ENCODE assay signal across 9 cellular contexts in genomic region chr1:11918779-11919519, GRCh38. TPM values are rescaled to one million over a fixed set of nuclear protein-coding genes. Genes with fewer than 3 reads are reported as not detected.
DNase-seq lines count a peak whose midpoint lies in the region; ATAC-seq and TF ChIP-seq lines count a peak whose summit lies in the region.
"Had no signal": no experiment of that assay in that cellular context is flagged by ENCODE, and none has a peak within 500 bp of the region (broad histone marks: within the 10 kb centered on the region; RNA-seq: fewer than 3 reads in every experiment).

No MANE protein-coding gene starts in this region.

- H3K27me3 ChIP-seq in MG63, result no peaks in the 10 kb centered on the region
- H3K27me3 ChIP-seq in tibial artery, result no peaks in the 10 kb centered on the region

- no peak for TF ChIP-seq CTCF in tibial artery (IDR thresholded peaks at IDR 0.05)

- peak overlapping the region; percentile 41 for H3K27ac ChIP-seq in cingulate gyrus (ENCODE audit: low read depth, low read length)
- peak overlapping the region; percentile 58 to 80 for H3K27ac ChIP-seq in tibial artery
- H3K27ac ChIP-seq: WERI-Rb-1 had no signal

- H3K4me1 ChIP-seq in tibial artery, result peaks cover 0 to 62% (median 52%) of the 10 kb centered on the region in 4 donors

- DNase-seq in MG63 (peak; percentile 87), lung microvascular endothelial cell (ENCODE audit: low read depth in 2 of 2) (peak; percentile 54 to 86), tibial artery (peak; percentile 80 to 93), COLO829 (ENCODE audit: low spot score) (no peak)
- DNase-seq: WERI-Rb-1 had no signal

- intact Hi-C loops in tibial artery (cut with DNase I; ENCODE audit: low total_unique reads), result no loop called here

- H3K36me3 ChIP-seq in MG63 (peaks cover 46% of the 10 kb centered on the region), tibial artery (peaks cover 23 to 49% (median 32%) of the 10 kb centered on the region in 3 donors)

- ATAC-seq in GM19455 (IDR thresholded peaks at IDR 0.05; ENCODE audit: unreplicated experiment), result no peak
- no peak for ATAC-seq in HG03045 (IDR thresholded peaks at IDR 0.05; ENCODE audit: unreplicated experiment)
- no peak for ATAC-seq in GM21825 (IDR thresholded peaks at IDR 0.05; ENCODE audit: unreplicated experiment)

- H3K9me3 ChIP-seq in MG63 (no peaks in the 10 kb centered on the region), tibial artery (no peaks in the 10 kb centered on the region)

- no peak overlapping the region for H3K4me3 ChIP-seq in MG63
- H3K4me3 ChIP-seq in tibial artery, result no peak overlapping the region

RNA-seq across cellular contexts. Expression of gene KIAA2013, which starts 7.3 kb away (rescaled TPM):
- total RNA-seq in MG63 (2014; rRNA removed; shearing (Covaris generic); ENCODE audit: low replicate concordance), result 43.8 and 57.2 TPM in 2 replicates
- total RNA-seq in lung microvascular endothelial cell, result 36.2 and 57.3 TPM in 2 replicates

RNA-seq across cellular contexts. Expression of gene PLOD1, which starts 15.6 kb away (rescaled TPM):
- total RNA-seq in MG63 (2014; rRNA removed; shearing (Covaris generic); ENCODE audit: low replicate concordance), result 124 and 169 TPM in 2 replicates
- total RNA-seq in lung microvascular endothelial cell, result 135 and 141 TPM in 2 replicates
